1 cellular context compared by ENCODE assay signal in the genomic region with DNA sequence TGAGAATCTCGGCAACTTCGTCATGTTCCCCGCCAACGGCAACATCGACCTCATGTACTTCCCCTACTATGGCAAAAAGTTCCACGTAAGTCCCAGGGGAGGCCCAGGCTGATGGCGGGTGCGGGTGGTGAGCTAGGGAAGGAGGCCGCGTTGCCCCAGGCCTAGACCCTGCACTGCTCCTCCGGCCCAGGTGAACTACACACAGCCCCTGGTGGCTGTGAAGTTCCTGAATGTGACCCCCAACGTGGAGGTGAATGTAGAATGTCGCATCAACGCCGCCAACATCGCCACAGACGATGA.
TF ChIP-seq lines count a peak whose summit lies in the region.

No MANE protein-coding gene starts in this region.

TF ChIP-seq in GM23338, 12 proteins besides CTCF, POLR2A, EP300 and RAD21 (continued from another document):
- TF ChIP-seq, protein P1, sequence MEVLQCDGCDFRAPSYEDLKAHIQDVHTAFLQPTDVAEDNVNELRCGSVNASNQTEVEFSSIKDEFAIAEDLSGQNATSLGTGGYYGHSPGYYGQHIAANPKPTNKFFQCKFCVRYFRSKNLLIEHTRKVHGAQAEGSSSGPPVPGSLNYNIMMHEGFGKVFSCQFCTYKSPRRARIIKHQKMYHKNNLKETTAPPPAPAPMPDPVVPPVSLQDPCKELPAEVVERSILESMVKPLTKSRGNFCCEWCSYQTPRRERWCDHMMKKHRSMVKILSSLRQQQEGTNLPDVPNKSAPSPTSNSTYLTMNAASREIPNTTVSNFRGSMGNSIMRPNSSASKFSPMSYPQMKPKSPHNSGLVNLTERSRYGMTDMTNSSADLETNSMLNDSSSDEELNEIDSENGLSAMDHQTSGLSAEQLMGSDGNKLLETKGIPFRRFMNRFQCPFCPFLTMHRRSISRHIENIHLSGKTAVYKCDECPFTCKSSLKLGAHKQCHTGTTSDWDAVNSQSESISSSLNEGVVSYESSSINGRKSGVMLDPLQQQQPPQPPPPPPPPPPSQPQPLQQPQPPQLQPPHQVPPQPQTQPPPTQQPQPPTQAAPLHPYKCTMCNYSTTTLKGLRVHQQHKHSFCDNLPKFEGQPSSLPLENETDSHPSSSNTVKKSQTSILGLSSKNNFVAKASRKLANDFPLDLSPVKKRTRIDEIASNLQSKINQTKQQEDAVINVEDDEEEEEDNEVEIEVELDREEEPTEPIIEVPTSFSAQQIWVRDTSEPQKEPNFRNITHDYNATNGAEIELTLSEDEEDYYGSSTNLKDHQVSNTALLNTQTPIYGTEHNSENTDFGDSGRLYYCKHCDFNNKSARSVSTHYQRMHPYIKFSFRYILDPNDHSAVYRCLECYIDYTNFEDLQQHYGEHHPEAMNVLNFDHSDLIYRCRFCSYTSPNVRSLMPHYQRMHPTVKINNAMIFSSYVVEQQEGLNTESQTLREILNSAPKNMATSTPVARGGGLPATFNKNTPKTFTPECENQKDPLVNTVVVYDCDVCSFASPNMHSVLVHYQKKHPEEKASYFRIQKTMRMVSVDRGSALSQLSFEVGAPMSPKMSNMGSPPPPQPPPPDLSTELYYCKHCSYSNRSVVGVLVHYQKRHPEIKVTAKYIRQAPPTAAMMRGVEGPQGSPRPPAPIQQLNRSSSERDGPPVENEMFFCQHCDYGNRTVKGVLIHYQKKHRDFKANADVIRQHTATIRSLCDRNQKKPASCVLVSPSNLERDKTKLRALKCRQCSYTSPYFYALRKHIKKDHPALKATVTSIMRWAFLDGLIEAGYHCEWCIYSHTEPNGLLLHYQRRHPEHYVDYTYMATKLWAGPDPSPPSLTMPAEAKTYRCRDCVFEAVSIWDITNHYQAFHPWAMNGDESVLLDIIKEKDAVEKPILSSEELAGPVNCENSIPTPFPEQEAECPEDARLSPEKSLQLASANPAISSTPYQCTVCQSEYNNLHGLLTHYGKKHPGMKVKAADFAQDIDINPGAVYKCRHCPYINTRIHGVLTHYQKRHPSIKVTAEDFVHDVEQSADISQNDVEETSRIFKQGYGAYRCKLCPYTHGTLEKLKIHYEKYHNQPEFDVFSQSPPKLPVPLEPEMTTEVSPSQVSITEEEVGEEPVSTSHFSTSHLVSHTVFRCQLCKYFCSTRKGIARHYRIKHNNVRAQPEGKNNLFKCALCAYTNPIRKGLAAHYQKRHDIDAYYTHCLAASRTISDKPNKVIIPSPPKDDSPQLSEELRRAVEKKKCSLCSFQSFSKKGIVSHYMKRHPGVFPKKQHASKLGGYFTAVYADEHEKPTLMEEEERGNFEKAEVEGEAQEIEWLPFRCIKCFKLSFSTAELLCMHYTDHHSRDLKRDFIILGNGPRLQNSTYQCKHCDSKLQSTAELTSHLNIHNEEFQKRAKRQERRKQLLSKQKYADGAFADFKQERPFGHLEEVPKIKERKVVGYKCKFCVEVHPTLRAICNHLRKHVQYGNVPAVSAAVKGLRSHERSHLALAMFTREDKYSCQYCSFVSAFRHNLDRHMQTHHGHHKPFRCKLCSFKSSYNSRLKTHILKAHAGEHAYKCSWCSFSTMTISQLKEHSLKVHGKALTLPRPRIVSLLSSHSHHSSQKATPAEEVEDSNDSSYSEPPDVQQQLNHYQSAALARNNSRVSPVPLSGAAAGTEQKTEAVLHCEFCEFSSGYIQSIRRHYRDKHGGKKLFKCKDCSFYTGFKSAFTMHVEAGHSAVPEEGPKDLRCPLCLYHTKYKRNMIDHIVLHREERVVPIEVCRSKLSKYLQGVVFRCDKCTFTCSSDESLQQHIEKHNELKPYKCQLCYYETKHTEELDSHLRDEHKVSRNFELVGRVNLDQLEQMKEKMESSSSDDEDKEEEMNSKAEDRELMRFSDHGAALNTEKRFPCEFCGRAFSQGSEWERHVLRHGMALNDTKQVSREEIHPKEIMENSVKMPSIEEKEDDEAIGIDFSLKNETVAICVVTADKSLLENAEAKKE (CRISPR knock-in tag; IDR thresholded peaks at IDR 0.05): no peak
- no peak for TF ChIP-seq NANOG (IDR thresholded peaks at IDR 0.05; ENCODE audit: borderline replicate concordance)
- no peak for TF ChIP-seq REST (IDR thresholded peaks at IDR 0.05; ENCODE audit: unreplicated experiment)
TF ChIP-seq in GM23338: peak in this region for 0.
